ENCODE assay signal across 8 cellular contexts in the genomic region with DNA sequence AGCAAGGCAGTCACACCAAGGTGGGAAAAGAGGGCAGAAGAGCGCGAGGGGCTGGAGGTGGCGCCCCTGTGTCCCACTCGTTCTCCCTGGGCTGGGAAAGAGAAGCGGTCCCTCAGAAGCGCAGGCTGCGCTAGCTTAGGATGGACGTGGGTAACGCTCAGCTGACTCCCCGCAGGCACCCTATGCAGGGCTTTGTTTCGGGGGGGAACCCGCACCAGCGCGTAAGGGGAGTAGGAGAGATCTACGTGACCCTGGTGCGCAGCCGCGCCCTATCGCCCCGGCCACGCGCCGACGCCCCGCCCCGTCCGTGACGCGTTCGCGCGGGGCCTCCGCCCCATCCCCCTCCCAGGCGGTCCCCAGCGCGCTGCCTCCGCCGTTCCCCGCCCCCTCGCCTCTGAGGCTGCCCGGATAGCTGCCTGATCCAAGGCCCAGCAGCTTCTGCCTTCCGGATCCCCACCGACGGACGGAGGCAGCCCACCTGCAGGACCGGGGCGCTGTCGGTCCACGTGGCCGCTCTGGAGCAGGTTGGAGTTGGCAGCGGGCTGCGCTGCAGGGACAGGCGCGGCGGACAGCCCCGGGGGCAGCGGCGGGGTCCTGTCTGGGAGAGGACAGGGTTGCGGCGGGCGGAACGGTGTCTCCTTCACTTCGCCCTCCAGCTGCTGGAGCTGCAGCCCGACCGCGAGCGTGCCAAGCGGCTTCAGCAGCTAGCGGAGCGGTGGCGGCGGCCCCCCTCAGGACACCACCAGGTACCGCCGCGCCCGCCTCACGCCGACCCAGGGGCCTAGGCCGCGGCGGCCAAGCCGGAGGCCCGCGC. TPM values are rescaled to one million over a fixed set of nuclear protein-coding genes. Genes with fewer than 3 reads are reported as not detected.
DNase-seq lines count a peak whose midpoint lies in the region; ATAC-seq and TF ChIP-seq lines count a peak whose summit lies in the region.

A gene with protein sequence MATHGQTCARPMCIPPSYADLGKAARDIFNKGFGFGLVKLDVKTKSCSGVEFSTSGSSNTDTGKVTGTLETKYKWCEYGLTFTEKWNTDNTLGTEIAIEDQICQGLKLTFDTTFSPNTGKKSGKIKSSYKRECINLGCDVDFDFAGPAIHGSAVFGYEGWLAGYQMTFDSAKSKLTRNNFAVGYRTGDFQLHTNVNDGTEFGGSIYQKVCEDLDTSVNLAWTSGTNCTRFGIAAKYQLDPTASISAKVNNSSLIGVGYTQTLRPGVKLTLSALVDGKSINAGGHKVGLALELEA (plus strand): TSS at position 604 of the 814 bp plus-strand sequence. CDS start 363 bp downstream, outside the sequence.

- no peaks in the 10 kb centered on the region for H3K9me3 ChIP-seq in right cardiac atrium (ENCODE audit: control insufficient read depth, low read length)
- H3K9me3 ChIP-seq in aorta (ENCODE audit: control insufficient read depth, low read length) = no peaks in the 10 kb centered on the region

- peak; percentile 88 for ATAC-seq in HG02798 (IDR thresholded peaks at IDR 0.05; ENCODE audit: poor library complexity, unreplicated experiment)
- peak; percentile 98 for ATAC-seq in right cardiac atrium
- ATAC-seq in aorta (ENCODE audit: low FRiP score) = peak; percentile 99

- TF ChIP-seq POLR2A in GM15510 (IDR thresholded peaks at IDR 0.05; ENCODE audit: borderline replicate concordance, extremely low read depth, insufficient read length) = peak; percentile 57

- intact Hi-C loops in right cardiac atrium (cut with DNase I) = loop anchor here in 3 of 4 donors (2.0 to 10.0 kb wide), 3 partner anchors 16 to 98 kb away; a partner anchor contains a TSS
- intact Hi-C loops in aorta (cut with DNase I) = no loop called here

- H3K27me3 ChIP-seq in right cardiac atrium (ENCODE audit: control insufficient read depth, insufficient read depth) = no peaks in the 10 kb centered on the region
- no peaks in the 10 kb centered on the region for H3K27me3 ChIP-seq in aorta (ENCODE audit: control insufficient read depth in 1 of 2, insufficient read depth in 2 of 2, low read length in 1 of 2)

- H3K27ac ChIP-seq in angular gyrus (ENCODE audit: low read depth, low read length) (peak within 1 kb of the TSS; percentile 99), right cardiac atrium (ENCODE audit: low read length) (peak within 1 kb of the TSS; percentile 98), aorta (ENCODE audit: low read depth in 1 of 2, low read length in 2 of 2) (peak within 1 kb of the TSS; percentile 51 to 98)

- peaks cover 2% of the 10 kb centered on the region for H3K4me1 ChIP-seq in right cardiac atrium (ENCODE audit: control insufficient read depth, insufficient read depth, low read length)
- H3K4me1 ChIP-seq in aorta (ENCODE audit: control insufficient read depth in 1 of 2, insufficient read depth in 2 of 2, low read length in 2 of 2) = peaks cover 0 to 2% of the 10 kb centered on the region in 2 donors

- DNase-seq in NCI-H1417 treated with DMSO at 0.1 percent for 48 hours (lab: John Stamatoyannopoulos, UW) = peak; percentile 13
- peak; percentile 91 to 97 (median 93) for DNase-seq in T-helper 2 cell
- DNase-seq in right cardiac atrium = peak; percentile 92 to 97 (median 97)
- peak; percentile 47 for DNase-seq in renal cortical epithelial cell (ENCODE audit: low read depth)
- peak; percentile 94 to 97 for DNase-seq in aorta

- under 1% methylated on average over 84 of the region's 84 CpGs for WGBS in right cardiac atrium
- 0 to 1% methylated on average over 55 to 84 of the region's 84 CpGs for WGBS in aorta, 2 donors

- no peaks in the 10 kb centered on the region for H3K36me3 ChIP-seq in aorta (ENCODE audit: control insufficient read depth in 1 of 2, insufficient read depth in 2 of 2, low read length in 1 of 2)

- peak within 1 kb of the TSS; percentile 78 for H3K4me3 ChIP-seq in right cardiac atrium (ENCODE audit: low read length)
- peak within 1 kb of the TSS; percentile 65 to 88 for H3K4me3 ChIP-seq in aorta (ENCODE audit: low read length in 2 of 2)

RNA-seq across cellular contexts. Expression of the gene that starts here (rescaled TPM):
- total RNA-seq in right cardiac atrium (100 to 1,000 TPM; 362 to 389 (median 368) TPM), renal cortical epithelial cell (244 and 245 TPM in 2 replicates), aorta (100 to 1,000 TPM; 103 to 108 TPM)
- polyA plus RNA-seq in right cardiac atrium (429 TPM), aorta (100 to 1,000 TPM; 120 to 183 TPM)

Comparison
In these comparisons a context has a peak if more than half of its experiments do, and no peak if none do; other contexts are left out.
1. Peak in every context shown above with its lines: DNase-seq, ATAC-seq, H3K4me3 ChIP-seq and H3K27ac ChIP-seq.
2. DNase-seq: peak in every context shown above with its lines; median percentile 97 in right cardiac atrium; 96 in aorta; 93 in T-helper 2 cell; 47 in renal cortical epithelial cell; 13 in NCI-H1417 treated with DMSO at 0.1 percent for 48 hours.
3. intact Hi-C loops: an anchor here in right cardiac atrium (2.0 to 10.0 kb wide); none called in aorta.